In genomic region chr2:54783349-54783748, GRCh38 we compare ENCODE assay signal across 2 cellular contexts.
TF ChIP-seq lines count a peak whose summit lies in the region.

No MANE protein-coding gene starts in this region.

TF ChIP-seq in HepG2, 621 proteins besides CTCF, POLR2A, EP300 and RAD21:
- TF ChIP-seq, protein P1, sequence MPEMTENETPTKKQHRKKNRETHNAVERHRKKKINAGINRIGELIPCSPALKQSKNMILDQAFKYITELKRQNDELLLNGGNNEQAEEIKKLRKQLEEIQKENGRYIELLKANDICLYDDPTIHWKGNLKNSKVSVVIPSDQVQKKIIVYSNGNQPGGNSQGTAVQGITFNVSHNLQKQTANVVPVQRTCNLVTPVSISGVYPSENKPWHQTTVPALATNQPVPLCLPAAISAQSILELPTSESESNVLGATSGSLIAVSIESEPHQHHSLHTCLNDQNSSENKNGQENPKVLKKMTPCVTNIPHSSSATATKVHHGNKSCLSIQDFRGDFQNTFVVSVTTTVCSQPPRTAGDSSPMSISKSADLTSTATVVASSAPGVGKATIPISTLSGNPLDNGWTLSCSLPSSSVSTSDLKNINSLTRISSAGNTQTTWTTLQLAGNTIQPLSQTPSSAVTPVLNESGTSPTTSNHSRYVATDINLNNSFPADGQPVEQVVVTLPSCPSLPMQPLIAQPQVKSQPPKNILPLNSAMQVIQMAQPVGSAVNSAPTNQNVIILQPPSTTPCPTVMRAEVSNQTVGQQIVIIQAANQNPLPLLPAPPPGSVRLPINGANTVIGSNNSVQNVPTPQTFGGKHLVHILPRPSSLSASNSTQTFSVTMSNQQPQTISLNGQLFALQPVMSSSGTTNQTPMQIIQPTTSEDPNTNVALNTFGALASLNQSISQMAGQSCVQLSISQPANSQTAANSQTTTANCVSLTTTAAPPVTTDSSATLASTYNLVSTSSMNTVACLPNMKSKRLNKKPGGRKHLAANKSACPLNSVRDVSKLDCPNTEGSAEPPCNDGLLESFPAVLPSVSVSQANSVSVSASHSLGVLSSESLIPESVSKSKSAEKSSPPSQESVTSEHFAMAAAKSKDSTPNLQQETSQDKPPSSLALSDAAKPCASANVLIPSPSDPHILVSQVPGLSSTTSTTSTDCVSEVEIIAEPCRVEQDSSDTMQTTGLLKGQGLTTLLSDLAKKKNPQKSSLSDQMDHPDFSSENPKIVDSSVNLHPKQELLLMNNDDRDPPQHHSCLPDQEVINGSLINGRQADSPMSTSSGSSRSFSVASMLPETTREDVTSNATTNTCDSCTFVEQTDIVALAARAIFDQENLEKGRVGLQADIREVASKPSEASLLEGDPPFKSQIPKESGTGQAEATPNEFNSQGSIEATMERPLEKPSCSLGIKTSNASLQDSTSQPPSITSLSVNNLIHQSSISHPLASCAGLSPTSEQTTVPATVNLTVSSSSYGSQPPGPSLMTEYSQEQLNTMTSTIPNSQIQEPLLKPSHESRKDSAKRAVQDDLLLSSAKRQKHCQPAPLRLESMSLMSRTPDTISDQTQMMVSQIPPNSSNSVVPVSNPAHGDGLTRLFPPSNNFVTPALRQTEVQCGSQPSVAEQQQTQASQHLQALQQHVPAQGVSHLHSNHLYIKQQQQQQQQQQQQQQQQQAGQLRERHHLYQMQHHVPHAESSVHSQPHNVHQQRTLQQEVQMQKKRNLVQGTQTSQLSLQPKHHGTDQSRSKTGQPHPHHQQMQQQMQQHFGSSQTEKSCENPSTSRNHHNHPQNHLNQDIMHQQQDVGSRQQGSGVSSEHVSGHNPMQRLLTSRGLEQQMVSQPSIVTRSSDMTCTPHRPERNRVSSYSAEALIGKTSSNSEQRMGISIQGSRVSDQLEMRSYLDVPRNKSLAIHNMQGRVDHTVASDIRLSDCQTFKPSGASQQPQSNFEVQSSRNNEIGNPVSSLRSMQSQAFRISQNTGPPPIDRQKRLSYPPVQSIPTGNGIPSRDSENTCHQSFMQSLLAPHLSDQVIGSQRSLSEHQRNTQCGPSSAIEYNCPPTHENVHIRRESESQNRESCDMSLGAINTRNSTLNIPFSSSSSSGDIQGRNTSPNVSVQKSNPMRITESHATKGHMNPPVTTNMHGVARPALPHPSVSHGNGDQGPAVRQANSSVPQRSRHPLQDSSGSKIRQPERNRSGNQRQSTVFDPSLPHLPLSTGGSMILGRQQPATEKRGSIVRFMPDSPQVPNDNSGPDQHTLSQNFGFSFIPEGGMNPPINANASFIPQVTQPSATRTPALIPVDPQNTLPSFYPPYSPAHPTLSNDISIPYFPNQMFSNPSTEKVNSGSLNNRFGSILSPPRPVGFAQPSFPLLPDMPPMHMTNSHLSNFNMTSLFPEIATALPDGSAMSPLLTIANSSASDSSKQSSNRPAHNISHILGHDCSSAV (CRISPR knock-in tag; IDR thresholded peaks at IDR 0.05; ENCODE audit: borderline replicate concordance) = no peak
- TF ChIP-seq NFE2 (CRISPR knock-in tag; IDR thresholded peaks at IDR 0.05) (no peak), SOX6 (IDR thresholded peaks at IDR 0.05) (no peak), SOX6 (CRISPR knock-in tag; IDR thresholded peaks at IDR 0.05) (no peak), ZC3H13 (CRISPR knock-in tag; IDR thresholded peaks at IDR 0.05) (no peak)

TF ChIP-seq in GM12878, 131 proteins besides CTCF, POLR2A, EP300 and RAD21:
- TF ChIP-seq MTA2 (IDR thresholded peaks at IDR 0.05; ENCODE audit: low read depth) = 0 out of 2 replicates have a peak, but pooled peaks have one; percentile 10
- 0 out of 2 replicates have a peak, but pooled peaks have one; percentile 16 for TF ChIP-seq JUNB (IDR thresholded peaks at IDR 0.05)
- peak; percentile 20; the same call in 1 of the 2 replicates for TF ChIP-seq SPI1 (IDR thresholded peaks at IDR 0.05; ENCODE audit: borderline replicate concordance, insufficient read depth, low read depth, low read length)
- TF ChIP-seq MAX (IDR thresholded peaks at IDR 0.05; ENCODE audit: low read depth, low read length) = no peak
